Comparison of ENCODE assay signal across 17 cellular contexts in genomic region chr10:17649052-17649451, GRCh38. TPM values are rescaled to one million over a fixed set of nuclear protein-coding genes. Genes with fewer than 3 reads are reported as not detected.
DNase-seq lines count a peak whose midpoint lies in the region; ATAC-seq and TF ChIP-seq lines count a peak whose summit lies in the region.
"Had no signal": no experiment of that assay in that cellular context is flagged by ENCODE, and none has a peak within 500 bp of the region (broad histone marks: within the 10 kb centered on the region; RNA-seq: fewer than 3 reads in every experiment).

No MANE protein-coding gene starts in this region.

- peak overlapping the region; percentile 88 for H3K27ac Mint-ChIP-seq in T-helper 1 cell treated with Interleukin-12 subunit alpha and Interleukin-12 subunit beta and Interleukin-4 antibody, amounts not matched to agents 30 μg/mL and 1 μg/mL, for 36 hours
- peak overlapping the region; percentile 94 for H3K27ac Mint-ChIP-seq in activated naive CD8-positive, alpha-beta T cell treated with anti-CD3 and anti-CD28 coated beads, Interleukin-2, amount 10 ng/mL, durations not matched to agents 7 days and 5 days

- no peak for ATAC-seq in activated naive CD8-positive, alpha-beta T cell treated with anti-CD3 and anti-CD28 coated beads, Interleukin-2, amount 10 ng/mL, durations not matched to agents 7 days and 5 days (ENCODE audit: low read depth)
- ATAC-seq in GM18867 (IDR thresholded peaks at IDR 0.05; ENCODE audit: unreplicated experiment) (no peak), GM21786 (IDR thresholded peaks at IDR 0.05; ENCODE audit: unreplicated experiment) (no peak)
- ATAC-seq: Right ventricle myocardium inferior had no signal

- no peak overlapping the region for H3K4me2 ChIP-seq in GM23248 (ENCODE audit: unreplicated experiment)

- 86 to 92% methylated on average over 4 of the region's 4 CpGs for WGBS in GM23248 (ENCODE audit: low coverage in 1 of 2, low lambda C conversion rate in 2 of 2, missing lambda C conversion rate in 2 of 2), 2 experiments

- no peak for DNase-seq in T-helper 1 cell
- no peak for DNase-seq in GM23248
- DNase-seq in activated naive CD8-positive, alpha-beta T cell treated with anti-CD3 and anti-CD28 coated beads, Interleukin-2, amount 10 ng/mL, durations not matched to agents 7 days and 5 days = no peak
- no peak for DNase-seq in NCI-H82 treated with DMSO at 0.1 percent for 48 hours (lab: John Stamatoyannopoulos, UW; ENCODE audit: unreplicated experiment)
- DNase-seq: activated gamma-delta T cell, dorsolateral prefrontal cortex, MM.1S, NCI-H1694 treated with DMSO at 0.1 percent for 48 hours, NCI-H345, sigmoid colon had no signal

- in situ Hi-C loops in GM23248 (cut with MboI) = no loop called here

- H3K4me1 ChIP-seq in GM23248 (ENCODE audit: insufficient read depth) (peaks cover 59% of the 10 kb centered on the region), neutrophil (ENCODE audit: control insufficient read depth in 1 of 2, insufficient read depth in 1 of 2, low read depth in 1 of 2, low read length in 1 of 2) (peaks cover 43 to 48% of the 10 kb centered on the region in 2 experiments)

- H3K4me3 Mint-ChIP-seq in T-helper 1 cell treated with Interleukin-12 subunit alpha and Interleukin-12 subunit beta and Interleukin-4 antibody, amounts not matched to agents 30 μg/mL and 1 μg/mL, for 36 hours = peak overlapping the region; percentile 77
- H3K4me3 Mint-ChIP-seq in activated naive CD8-positive, alpha-beta T cell treated with anti-CD3 and anti-CD28 coated beads, Interleukin-2, amount 10 ng/mL, durations not matched to agents 7 days and 5 days = peak overlapping the region; percentile 81
- H3K4me3 Mint-ChIP-seq: type B pancreatic cell had no signal

- no peaks in the 10 kb centered on the region for H3K36me3 ChIP-seq in GM23248 (ENCODE audit: low read depth)
- H3K36me3 ChIP-seq in neutrophil = no peaks in the 10 kb centered on the region
- H3K36me3 ChIP-seq: sigmoid colon had no signal

- peaks cover 56% of the 10 kb centered on the region for H3K4me1 Mint-ChIP-seq in T-helper 1 cell treated with Interleukin-12 subunit alpha and Interleukin-12 subunit beta and Interleukin-4 antibody, amounts not matched to agents 30 μg/mL and 1 μg/mL, for 36 hours (ENCODE audit: low read depth)
- peaks cover 48% of the 10 kb centered on the region for H3K4me1 Mint-ChIP-seq in activated naive CD8-positive, alpha-beta T cell treated with anti-CD3 and anti-CD28 coated beads, Interleukin-2, amount 10 ng/mL, durations not matched to agents 7 days and 5 days

- no peaks in the 10 kb centered on the region for H3K9me2 ChIP-seq in GM23248 (ENCODE audit: insufficient read depth)

- H3K79me2 ChIP-seq in GM23248 (ENCODE audit: insufficient read depth) = peaks cover 99% of the 10 kb centered on the region

- H3K36me3 Mint-ChIP-seq in T-helper 1 cell treated with Interleukin-12 subunit alpha and Interleukin-12 subunit beta and Interleukin-4 antibody, amounts not matched to agents 30 μg/mL and 1 μg/mL, for 36 hours (ENCODE audit: low read depth) = peaks cover 54% of the 10 kb centered on the region
- peaks cover 65% of the 10 kb centered on the region for H3K36me3 Mint-ChIP-seq in activated naive CD8-positive, alpha-beta T cell treated with anti-CD3 and anti-CD28 coated beads, Interleukin-2, amount 10 ng/mL, durations not matched to agents 7 days and 5 days

- no peaks in the 10 kb centered on the region for H3K27me3 Mint-ChIP-seq in T-helper 1 cell treated with Interleukin-12 subunit alpha and Interleukin-12 subunit beta and Interleukin-4 antibody, amounts not matched to agents 30 μg/mL and 1 μg/mL, for 36 hours (ENCODE audit: low read depth)
- no peaks in the 10 kb centered on the region for H3K27me3 Mint-ChIP-seq in activated naive CD8-positive, alpha-beta T cell treated with anti-CD3 and anti-CD28 coated beads, Interleukin-2, amount 10 ng/mL, durations not matched to agents 7 days and 5 days
- H3K27me3 Mint-ChIP-seq: type B pancreatic cell had no signal

- POLR2A ChIA-PET in activated naive CD8-positive, alpha-beta T cell treated with anti-CD3 and anti-CD28 coated beads, Interleukin-2, amount 10 ng/mL, durations not matched to agents 7 days and 5 days (lab: Charles Lee) = interaction anchor here (1.0 kb wide), 1 partner anchor 831 kb away, joined by 3 read pairs; the partner anchor contains the start of gene RSU1

- no peak overlapping the region for H2AFZ ChIP-seq in GM23248

- no peaks in the 10 kb centered on the region; the same call in 1 of the 2 replicates for H4K20me1 ChIP-seq in GM23248 (ENCODE audit: insufficient read depth)

- peaks cover 41% of the 10 kb centered on the region for H3F3A ChIP-seq in GM23248 (ENCODE audit: insufficient read depth)

- peak overlapping the region; percentile 61 for H3K27ac ChIP-seq in GM23248
- peak overlapping the region; percentile 89 for H3K27ac ChIP-seq in neutrophil
- H3K27ac ChIP-seq: 22Rv1, dorsolateral prefrontal cortex, sigmoid colon had no signal

- H3K9ac ChIP-seq in GM23248 = no peak overlapping the region

- H3K9me3 Mint-ChIP-seq in T-helper 1 cell treated with Interleukin-12 subunit alpha and Interleukin-12 subunit beta and Interleukin-4 antibody, amounts not matched to agents 30 μg/mL and 1 μg/mL, for 36 hours = peaks cover 13% of the 10 kb centered on the region
- H3K9me3 Mint-ChIP-seq in activated naive CD8-positive, alpha-beta T cell treated with anti-CD3 and anti-CD28 coated beads, Interleukin-2, amount 10 ng/mL, durations not matched to agents 7 days and 5 days = peaks cover 15% of the 10 kb centered on the region

- H3K9me3 ChIP-seq in GM23248 (ENCODE audit: low read depth) (no peaks in the 10 kb centered on the region), neutrophil (no peaks in the 10 kb centered on the region)
- H3K9me3 ChIP-seq: sigmoid colon had no signal

- TF ChIP-seq CTCF in neutrophil (IDR thresholded peaks at IDR 0.05) = no peak

- no peak overlapping the region for H3K4me3 ChIP-seq in GM23248
- no peak overlapping the region for H3K4me3 ChIP-seq in neutrophil (ENCODE audit: low read depth in 1 of 2, low read length in 1 of 2)
- H3K4me3 ChIP-seq: dorsolateral prefrontal cortex, sigmoid colon had no signal

- H3K27me3 ChIP-seq in GM23248 (replicated peaks; ENCODE audit: insufficient read depth) (no peaks in the 10 kb centered on the region), neutrophil (no peaks in the 10 kb centered on the region)
- H3K27me3 ChIP-seq: dorsolateral prefrontal cortex, sigmoid colon had no signal

RNA-seq across cellular contexts. Expression of gene STAM, which starts 5.1 kb away (rescaled TPM):
- total RNA-seq in GM23248 (2014; rRNA removed; shearing (Covaris generic)) = 25.2 and 38.7 TPM in 2 replicates
- polyA plus RNA-seq in GM23248 (2016; fragmentation: Nextera tagmentation; extraction: Ambion mirVana) = 29.2 and 30.8 TPM in 2 replicates
- 10 to 100 TPM; 20.0 to 23.1 TPM for total RNA-seq in activated naive CD8-positive, alpha-beta T cell treated with anti-CD3 and anti-CD28 coated beads, Interleukin-2, amount 10 ng/mL, durations not matched to agents 7 days and 5 days

RNA-seq across cellular contexts. Expression of gene HACD1, which starts 31.9 kb away (rescaled TPM):
- 64.0 and 81.3 TPM in 2 replicates for total RNA-seq in GM23248 (2014; rRNA removed; shearing (Covaris generic))
- 150 and 157 TPM in 2 replicates for polyA plus RNA-seq in GM23248 (2016; fragmentation: Nextera tagmentation; extraction: Ambion mirVana)
- under 1 TPM; 0.61 to 0.88 TPM for total RNA-seq in activated naive CD8-positive, alpha-beta T cell treated with anti-CD3 and anti-CD28 coated beads, Interleukin-2, amount 10 ng/mL, durations not matched to agents 7 days and 5 days

Comparison
In these comparisons a context has a peak if more than half of its experiments do, and no peak if none do; other contexts are left out.
1. RNA of gene HACD1, which starts 31.9 kb away (total RNA-seq): 64.0 to 81.3 TPM in GM23248; 0.61 to 0.88 TPM in activated naive CD8-positive, alpha-beta T cell treated with anti-CD3 and anti-CD28 coated beads, Interleukin-2, amount 10 ng/mL, durations not matched to agents 7 days and 5 days; every median in the first group is over 10 times any median in the second.